ENCODE assay signal across 33 cellular contexts in the genomic region with DNA sequence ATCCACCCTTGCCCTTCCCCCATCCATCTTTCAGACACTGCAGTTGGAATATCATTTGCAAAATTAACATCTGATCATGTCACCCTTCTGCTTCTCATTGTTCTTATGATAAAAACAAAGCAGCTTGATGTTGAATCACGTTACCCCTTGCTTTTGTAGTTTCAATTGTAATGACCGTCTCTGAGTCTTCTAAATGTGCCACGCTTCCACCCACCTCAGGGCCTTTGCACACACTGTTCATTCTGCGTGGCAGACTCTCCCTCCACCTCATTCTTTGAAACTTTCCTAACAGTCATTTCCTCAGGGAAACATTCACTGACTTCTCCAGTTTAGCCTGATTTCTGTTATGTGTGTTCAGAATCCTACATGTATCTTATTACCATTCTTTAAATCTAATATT.
DNase-seq lines count a peak whose midpoint lies in the region; ATAC-seq, FAIRE-seq and TF ChIP-seq lines count a peak whose summit lies in the region.
"Had no signal": no experiment of that assay in that cellular context is flagged by ENCODE, and none has a peak within 500 bp of the region (broad histone marks: within the 10 kb centered on the region; RNA-seq: fewer than 3 reads in every experiment).

No MANE protein-coding gene starts in this region.

- H3K4me3 ChIP-seq in HEK293 (ENCODE audit: low read depth, low read length) = no peak overlapping the region
- H3K4me3 ChIP-seq in K562 = no peak overlapping the region
- no peak overlapping the region for H3K4me3 ChIP-seq in left ventricle myocardium inferior
- H3K4me3 ChIP-seq in BE2C (ENCODE audit: low read depth, low read length) = no peak overlapping the region
- H3K4me3 ChIP-seq in uterus = no peak overlapping the region
- H3K4me3 ChIP-seq: A549; BLaER1; BLaER1 treated with 17β-estradiol and CSF1 and Interleukin-3, amounts not matched to agents 10 nM and 100 nM had no signal

- ATAC-seq in K562 = no peak
- ATAC-seq: A549; CD8-positive, alpha-beta T cell had no signal

- H3K9me1 ChIP-seq in K562 (ENCODE audit: control insufficient read depth, insufficient read depth, low read length) = no peaks in the 10 kb centered on the region

- peaks cover 0 to 10% of the 10 kb centered on the region in 2 experiments; a peak in 1 of 5 replicates for H3K27me3 ChIP-seq in K562 (ENCODE audit: control insufficient read depth in 2 of 2, insufficient read depth in 2 of 2, low read length in 2 of 2)
- H3K27me3 ChIP-seq in left ventricle myocardium inferior (ENCODE audit: low read depth) = peaks cover 7% of the 10 kb centered on the region
- no peaks in the 10 kb centered on the region for H3K27me3 ChIP-seq in BE2C
- no peaks in the 10 kb centered on the region for H3K27me3 ChIP-seq in uterus
- H3K27me3 ChIP-seq: BLaER1; BLaER1 treated with 17β-estradiol and CSF1 and Interleukin-3, amounts not matched to agents 10 nM and 100 nM had no signal

- H3K9me3 ChIP-seq in HEK293 (ENCODE audit: control insufficient read depth, insufficient read depth, low read depth, low read length) (no peaks in the 10 kb centered on the region), K562 (replicated peaks; ENCODE audit: control insufficient read depth, insufficient read depth, low read depth, low read length) (no peaks in the 10 kb centered on the region), left ventricle myocardium inferior (replicated peaks) (no peaks in the 10 kb centered on the region), BE2C (no peaks in the 10 kb centered on the region), uterus (no peaks in the 10 kb centered on the region)
- H3K9me3 ChIP-seq: A549; BLaER1; BLaER1 treated with 17β-estradiol and CSF1 and Interleukin-3, amounts not matched to agents 10 nM and 100 nM; Caco-2 had no signal

- no peak overlapping the region for H3K4me2 ChIP-seq in K562 (ENCODE audit: insufficient read depth, low read length)
- H3K4me2 ChIP-seq: A549; BLaER1; BLaER1 treated with 17β-estradiol and CSF1 and Interleukin-3, amounts not matched to agents 10 nM and 100 nM had no signal

- TF ChIP-seq RAD21 in K562 (CRISPR knock-in tag; conservative IDR thresholded peaks at IDR 0.05 in 1 of 2, IDR thresholded peaks at IDR 0.05 in 1 of 2) = no peak

- H3K4me1 ChIP-seq in HEK293 (ENCODE audit: control insufficient read depth, insufficient read depth, low read length) = no peaks in the 10 kb centered on the region
- H3K4me1 ChIP-seq in K562 (replicated peaks in 1 of 2; ENCODE audit: control insufficient read depth in 2 of 2, insufficient read depth in 2 of 2, low read length in 2 of 2) = peaks cover 0 to 3% of the 10 kb centered on the region in 2 experiments; a peak in 1 of 5 replicates
- peaks cover 5% of the 10 kb centered on the region for H3K4me1 ChIP-seq in left ventricle myocardium inferior
- H3K4me1 ChIP-seq in BE2C = no peaks in the 10 kb centered on the region
- H3K4me1 ChIP-seq in uterus = no peaks in the 10 kb centered on the region
- H3K4me1 ChIP-seq: A549, Caco-2 had no signal

- intact Hi-C loops in K562 (cut with micrococcal nuclease) (no loop called here), left ventricle myocardium inferior (cut with micrococcal nuclease) (no loop called here), uterus (cut with DNase I; ENCODE audit: low total_unique reads) (no loop called here)

- no peak for FAIRE-seq in K562 (lab: Jason Lieb, UNC)
- FAIRE-seq: A204.1, A549, D721Med had no signal

- no peaks in the 10 kb centered on the region for H4K20me1 ChIP-seq in K562 (replicated peaks; ENCODE audit: control insufficient read depth, insufficient read depth, low read length)
- H4K20me1 ChIP-seq: BLaER1; BLaER1 treated with 17β-estradiol and CSF1 and Interleukin-3, amounts not matched to agents 10 nM and 100 nM had no signal

- H3K36me3 ChIP-seq in HEK293 (ENCODE audit: control insufficient read depth in 2 of 2, insufficient read depth in 1 of 2, low read length in 2 of 2) (no peaks in the 10 kb centered on the region), K562 (ENCODE audit: control insufficient read depth, insufficient read depth, low read length) (no peaks in the 10 kb centered on the region), left ventricle myocardium inferior (no peaks in the 10 kb centered on the region), BE2C (no peaks in the 10 kb centered on the region), uterus (no peaks in the 10 kb centered on the region)
- H3K36me3 ChIP-seq: BLaER1; BLaER1 treated with 17β-estradiol and CSF1 and Interleukin-3, amounts not matched to agents 10 nM and 100 nM had no signal

- no peak for TF ChIP-seq CTCF in HEK293 (tag by site-specific recombination; IDR thresholded peaks at IDR 0.05)
- TF ChIP-seq CTCF in K562 (IDR thresholded peaks at IDR 0.05 in 2 of 3, conservative IDR thresholded peaks at IDR 0.05 in 1 of 3; ENCODE audit: insufficient read depth in 2 of 3, low read depth in 1 of 3, low read length in 3 of 3) = no peak
- TF ChIP-seq CTCF in left ventricle myocardium inferior (IDR thresholded peaks at IDR 0.05; ENCODE audit: borderline replicate concordance) = no peak
- no peak for TF ChIP-seq CTCF in BE2C (IDR thresholded peaks at IDR 0.05; ENCODE audit: low read depth, low read length)
- TF ChIP-seq CTCF in uterus (IDR thresholded peaks at IDR 0.05) = no peak

- DNase-seq in NCI-H526 (lab: John Stamatoyannopoulos, UW) (peak; percentile 14 to 52), NCI-H526 treated with DMSO at 0.1 percent for 48 hours (lab: John Stamatoyannopoulos, UW) (peak; percentile 10), K562 (ENCODE audit: extremely low read depth in 1 of 4, low spot score in 3 of 4) (no peak), left ventricle myocardium inferior (no peak), BE2C (no peak), foreskin melanocyte (no peak), uterus (no peak)
- DNase-seq: 8988T; ACHN; AML-193; C1 segment of cervical spinal cord; Caco-2; Calu3; CD4-positive, alpha-beta memory T cell; CD4-positive, alpha-beta T cell; CD4-positive, CD25-positive, alpha-beta regulatory T cell; CD8-positive, alpha-beta memory T cell; CD8-positive, alpha-beta T cell; COR-L47; DMS 273 treated with DMSO at 0.1 percent for 48 hours; DMS153; DMS53; DMS79; DMS79 treated with DMSO at 0.1 percent for 48 hours; DND-41 had no signal

- in situ Hi-C loops in K562 (cut with MboI) = no loop called here

- H3K9ac ChIP-seq in K562 (ENCODE audit: insufficient read depth in 1 of 2, low read depth in 2 of 2, low read length in 2 of 2) = no peak overlapping the region
- H3K9ac ChIP-seq: BLaER1; BLaER1 treated with 17β-estradiol and CSF1 and Interleukin-3, amounts not matched to agents 10 nM and 100 nM had no signal

- 0% methylated on average over 3 of the region's 4 CpGs for WGBS in K562 (ENCODE audit: insufficient coverage, low coverage, missing lambda C conversion rate)

- POLR2A ChIA-PET in HEK293 (lab: Yijun Ruan, JAX) = no interaction called here
- POLR2A ChIA-PET in K562 (lab: Yijun Ruan, JAX) = interaction anchor here (1.0 kb wide), 1 partner anchor 13 kb away, joined by 4 read pairs; no protein-coding TSS in a partner anchor

- CTCF ChIA-PET in HEK293 (lab: Yijun Ruan, JAX) = no interaction called here
- CTCF ChIA-PET in K562 (lab: Yijun Ruan, JAX; ENCODE audit: low intra/inter-chr PET ratio) = no interaction called here

- no peak for TF ChIP-seq EP300 in K562 (IDR thresholded peaks at IDR 0.05; ENCODE audit: low read length)

- TF ChIP-seq POLR2A in K562 (conservative IDR thresholded peaks at IDR 0.05) (no peak), uterus (IDR thresholded peaks at IDR 0.05) (no peak)

- no peaks in the 10 kb centered on the region for H3K79me2 ChIP-seq in K562 (ENCODE audit: control insufficient read depth, insufficient read depth, low read length)

- no TSS peak for BruUV-seq in K562 (replicated peaks; lab: Mats Ljungman, UMichigan)

- H3K27ac ChIP-seq in HEK293 (ENCODE audit: extremely low read depth, low read depth, low read length) (no peak overlapping the region), K562 (ENCODE audit: extremely low read depth, low read depth, low read length) (no peak overlapping the region), left ventricle myocardium inferior (replicated peaks) (no peak overlapping the region), uterus (no peak overlapping the region)
- H3K27ac ChIP-seq: 22Rv1; A549; BLaER1; BLaER1 treated with 17β-estradiol and CSF1 and Interleukin-3, amounts not matched to agents 10 nM and 100 nM; C4-2B had no signal

- no peak overlapping the region for H2AFZ ChIP-seq in K562 (ENCODE audit: low read depth, low read length)

TF ChIP-seq in HEK293, 187 proteins besides CTCF, POLR2A, EP300 and RAD21:
- TF ChIP-seq ZNF132 (tag by site-specific recombination; IDR thresholded peaks at IDR 0.05; ENCODE audit: borderline replicate concordance) (no peak), ZNF623 (tag by site-specific recombination; IDR thresholded peaks at IDR 0.05) (peak; percentile 70), ZNF548 (tag by site-specific recombination; IDR thresholded peaks at IDR 0.05) (no peak), RBAK (tag by site-specific recombination; IDR thresholded peaks at IDR 0.05) (no peak), ZNF335 (tag by site-specific recombination; conservative IDR thresholded peaks at IDR 0.05) (no peak)

TF ChIP-seq in K562, 482 proteins besides CTCF, POLR2A, EP300 and RAD21:
- TF ChIP-seq, protein P1, sequence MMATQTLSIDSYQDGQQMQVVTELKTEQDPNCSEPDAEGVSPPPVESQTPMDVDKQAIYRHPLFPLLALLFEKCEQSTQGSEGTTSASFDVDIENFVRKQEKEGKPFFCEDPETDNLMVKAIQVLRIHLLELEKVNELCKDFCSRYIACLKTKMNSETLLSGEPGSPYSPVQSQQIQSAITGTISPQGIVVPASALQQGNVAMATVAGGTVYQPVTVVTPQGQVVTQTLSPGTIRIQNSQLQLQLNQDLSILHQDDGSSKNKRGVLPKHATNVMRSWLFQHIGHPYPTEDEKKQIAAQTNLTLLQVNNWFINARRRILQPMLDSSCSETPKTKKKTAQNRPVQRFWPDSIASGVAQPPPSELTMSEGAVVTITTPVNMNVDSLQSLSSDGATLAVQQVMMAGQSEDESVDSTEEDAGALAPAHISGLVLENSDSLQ (IDR thresholded peaks at IDR 0.05) = no peak
- peak; percentile 52 for TF ChIP-seq RBM25 (IDR thresholded peaks at IDR 0.05; ENCODE audit: low read depth, low read length, severe bottlenecking)

Comparison
In these comparisons a context has a peak if more than half of its experiments do, and no peak if none do; other contexts are left out.
1. DNase-seq: peak in NCI-H526 (2 of 2) and NCI-H526 treated with DMSO at 0.1 percent for 48 hours (single experiment); none in K562 (0 of 4), left ventricle myocardium inferior (single experiment), BE2C (single experiment), foreskin melanocyte (single experiment) and uterus (0 of 2).